ENCODE assay signal across 2 cellular contexts in the genomic region with DNA sequence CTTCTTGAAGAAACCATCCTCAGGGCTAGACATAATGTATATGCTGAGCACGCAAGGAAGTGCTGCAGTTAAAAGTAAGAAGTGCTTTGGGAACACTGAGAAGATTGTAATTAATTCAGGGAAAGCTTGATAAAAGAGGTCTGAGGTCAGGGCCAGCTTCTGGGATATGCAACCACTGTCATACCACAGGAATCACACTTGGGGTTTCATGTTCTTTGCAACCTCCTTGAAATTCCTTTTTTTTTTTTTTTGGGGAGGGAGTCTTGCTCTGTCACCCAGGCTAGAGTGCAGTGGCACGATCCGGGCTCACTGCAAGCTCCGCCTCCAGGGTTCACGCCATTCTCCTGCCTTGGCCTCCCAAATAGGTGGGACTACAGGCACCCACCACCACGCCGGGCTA.
TF ChIP-seq lines count a peak whose summit lies in the region.

No MANE protein-coding gene starts in this region.

TF ChIP-seq in HepG2, 621 proteins besides CTCF, POLR2A, EP300 and RAD21:
- no peak for TF ChIP-seq DRAP1 (CRISPR knock-in tag; IDR thresholded peaks at IDR 0.05)
- TF ChIP-seq RBFOX2 (IDR thresholded peaks at IDR 0.05; ENCODE audit: low read depth, low read length): peak; percentile 54
- peak; percentile 53 for TF ChIP-seq AGO2 (optimal IDR thresholded peaks at IDR 0.05; ENCODE audit: low read depth, low read length)
- TF ChIP-seq POLR2AphosphoS5 (IDR thresholded peaks at IDR 0.05; ENCODE audit: low read depth, low read length): peak; percentile 26; the same call in 1 of the 2 replicates
TF ChIP-seq in HepG2: peak in this region for 3.

TF ChIP-seq in liver, 16 proteins besides CTCF, POLR2A, EP300 and RAD21:
- TF ChIP-seq EGR1 (IDR thresholded peaks at IDR 0.05; ENCODE audit: low read depth in 2 of 2): no peak
- no peak for TF ChIP-seq JUND (IDR thresholded peaks at IDR 0.05)
- TF ChIP-seq NR2F2 (IDR thresholded peaks at IDR 0.05): no peak
- TF ChIP-seq HNF4G (IDR thresholded peaks at IDR 0.05): no peak
- TF ChIP-seq REST (IDR thresholded peaks at IDR 0.05): no peak
- no peak for TF ChIP-seq HNF4A (conservative IDR thresholded peaks at IDR 0.05)
- no peak for TF ChIP-seq GABPA (IDR thresholded peaks at IDR 0.05 in 1 of 2, conservative IDR thresholded peaks at IDR 0.05 in 1 of 2)
- no peak for TF ChIP-seq FOXA2 (IDR thresholded peaks at IDR 0.05)
- TF ChIP-seq FOXA1 (IDR thresholded peaks at IDR 0.05): no peak
- TF ChIP-seq MAX (IDR thresholded peaks at IDR 0.05): no peak
- TF ChIP-seq RXRA (IDR thresholded peaks at IDR 0.05): no peak
- TF ChIP-seq, protein P1, sequence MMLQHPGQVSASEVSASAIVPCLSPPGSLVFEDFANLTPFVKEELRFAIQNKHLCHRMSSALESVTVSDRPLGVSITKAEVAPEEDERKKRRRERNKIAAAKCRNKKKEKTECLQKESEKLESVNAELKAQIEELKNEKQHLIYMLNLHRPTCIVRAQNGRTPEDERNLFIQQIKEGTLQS (IDR thresholded peaks at IDR 0.05): no peak
